In the genomic region with DNA sequence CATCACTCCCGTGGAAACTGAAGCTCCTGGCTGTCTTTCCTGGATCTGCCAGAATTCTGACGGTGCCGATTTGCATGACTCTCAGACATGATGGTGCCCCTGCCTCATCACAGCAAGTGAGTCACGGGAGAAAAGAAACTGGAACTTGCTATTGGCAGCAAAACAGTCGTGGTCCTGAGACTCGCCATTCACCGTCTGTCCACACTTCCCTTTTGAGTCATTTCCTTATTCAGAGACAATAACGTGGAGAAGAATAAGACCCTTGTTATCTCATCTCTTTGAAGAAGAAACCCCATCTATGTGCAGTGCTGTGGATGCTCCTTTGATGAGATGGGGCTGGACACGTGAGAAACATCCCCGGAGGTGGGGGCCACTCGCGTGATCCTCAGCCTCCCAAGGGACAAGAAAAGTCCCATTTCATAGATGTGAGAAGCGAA, we compare ENCODE assay signal across 8 cellular contexts. TPM values are rescaled to one million over a fixed set of nuclear protein-coding genes. Genes with fewer than 3 reads are reported as not detected.
DNase-seq lines count a peak whose midpoint lies in the region; ATAC-seq and TF ChIP-seq lines count a peak whose summit lies in the region.

No MANE protein-coding gene starts in this region.

- WGBS in adrenal gland, 4 donors = 48 to 57% (median 54%) methylated on average over 13 of the region's 13 CpGs
- WGBS in smooth muscle cell (ENCODE audit: low lambda C conversion rate) = 35% methylated on average over 13 of the region's 13 CpGs
- 81 to 83% methylated on average over 13 of the region's 13 CpGs for WGBS in testis, 2 donors

- peak overlapping the region; percentile 73 for H3K4me2 ChIP-seq in smooth muscle cell

- peak overlapping the region; percentile 58 for H2AFZ ChIP-seq in smooth muscle cell (ENCODE audit: low read depth)

- POLR2A ChIA-PET in CD8-positive, alpha-beta memory T cell (lab: Charles Lee) = no interaction called here

- peaks cover 29 to 37% (median 35%) of the 10 kb centered on the region in 3 donors for H3K4me1 Mint-ChIP-seq in CD8-positive, alpha-beta memory T cell

- TF ChIP-seq CTCF in adrenal gland (IDR thresholded peaks at IDR 0.05) = no peak
- TF ChIP-seq CTCF in smooth muscle cell (IDR thresholded peaks at IDR 0.05; ENCODE audit: borderline replicate concordance, insufficient read depth, poor library complexity, severe bottlenecking) = no peak
- no peak for TF ChIP-seq CTCF in testis (IDR thresholded peaks at IDR 0.05)

- H3K36me3 Mint-ChIP-seq in CD8-positive, alpha-beta memory T cell = peaks cover 0 to 1% (median 0%) of the 10 kb centered on the region in 3 donors

- intact Hi-C loops in adrenal gland (cut with DNase I) (no loop called here), testis (cut with DNase I; ENCODE audit: low total_unique reads) (no loop called here)

- H3K4me3 Mint-ChIP-seq in CD8-positive, alpha-beta memory T cell = peak overlapping the region; percentile 74 to 93 (median 81)

- H3K27ac Mint-ChIP-seq in CD8-positive, alpha-beta memory T cell = peak overlapping the region; percentile 2 to 93 (median 81)

- no peaks in the 10 kb centered on the region for H3K9me3 Mint-ChIP-seq in CD8-positive, alpha-beta memory T cell

- TF ChIP-seq POLR2A in adrenal gland (IDR thresholded peaks at IDR 0.05) = no peak
- no peak for TF ChIP-seq POLR2A in testis (IDR thresholded peaks at IDR 0.05)

- H3K36me3 ChIP-seq in CD8-positive, alpha-beta memory T cell (ENCODE audit: insufficient read depth, low read length) = no peaks in the 10 kb centered on the region
- H3K36me3 ChIP-seq in adrenal gland (replicated peaks in 1 of 2) (no peaks in the 10 kb centered on the region), smooth muscle cell (ENCODE audit: low read depth) (no peaks in the 10 kb centered on the region), testis (ENCODE audit: low read depth, missing control alignments) (no peaks in the 10 kb centered on the region)

- H4K20me1 ChIP-seq in smooth muscle cell (ENCODE audit: low read depth) = no peaks in the 10 kb centered on the region

- H3K27me3 ChIP-seq in CD8-positive, alpha-beta memory T cell (ENCODE audit: insufficient read depth, low read length, poor library complexity, severe bottlenecking) = no peaks in the 10 kb centered on the region
- H3K27me3 ChIP-seq in adrenal gland (no peaks in the 10 kb centered on the region), smooth muscle cell (ENCODE audit: low read depth) (no peaks in the 10 kb centered on the region), testis (no peaks in the 10 kb centered on the region)

- H3K79me2 ChIP-seq in smooth muscle cell (ENCODE audit: low read depth) = no peaks in the 10 kb centered on the region

- peak overlapping the region; percentile 35 for H3K27ac ChIP-seq in CD8-positive, alpha-beta memory T cell (ENCODE audit: low read depth, low read length)
- H3K27ac ChIP-seq in adrenal gland (no peak overlapping the region), smooth muscle cell (ENCODE audit: low read depth) (peak overlapping the region; percentile 78), testis (no peak overlapping the region)

- H3K9me3 ChIP-seq in CD8-positive, alpha-beta memory T cell (ENCODE audit: low read length) = no peaks in the 10 kb centered on the region
- H3K9me3 ChIP-seq in adrenal gland (replicated peaks in 1 of 3) (no peaks in the 10 kb centered on the region), smooth muscle cell (replicated peaks; ENCODE audit: low read depth) (no peaks in the 10 kb centered on the region), testis (no peaks in the 10 kb centered on the region)

- DNase-seq in CD8-positive, alpha-beta memory T cell = peak in 2 of 5 donors; percentile 10 to 16
- DNase-seq in adrenal gland (peak in 6 of 7 donors; percentile 21 to 62 (median 26)), smooth muscle cell (lab: John Stamatoyannopoulos, UW; ENCODE audit: unreplicated experiment) (no peak), SW 1271 (lab: John Stamatoyannopoulos, UW) (no peak), testis (no peak), NCI-H2029 treated with DMSO at 0.1 percent for 48 hours (lab: John Stamatoyannopoulos, UW) (no peak)

- H3K4me3 ChIP-seq in CD8-positive, alpha-beta memory T cell (ENCODE audit: low read length) = peak overlapping the region; percentile 48
- no peak overlapping the region for H3K4me3 ChIP-seq in adrenal gland
- peak overlapping the region; percentile 25 for H3K4me3 ChIP-seq in smooth muscle cell
- no peak overlapping the region for H3K4me3 ChIP-seq in testis

- no peaks in the 10 kb centered on the region for H3F3A ChIP-seq in smooth muscle cell (ENCODE audit: low read depth)

- H3K9ac ChIP-seq in smooth muscle cell (ENCODE audit: low read depth) = peak overlapping the region; percentile 56

- CTCF ChIA-PET in CD8-positive, alpha-beta memory T cell (lab: Charles Lee) = no interaction called here

- peaks cover 2 to 3% of the 10 kb centered on the region in 2 donors for H3K27me3 Mint-ChIP-seq in CD8-positive, alpha-beta memory T cell

- ATAC-seq in GM19328 (IDR thresholded peaks at IDR 0.05; ENCODE audit: unreplicated experiment) = peak; percentile 42
- ATAC-seq in HG03439 (IDR thresholded peaks at IDR 0.05; ENCODE audit: unreplicated experiment) = peak; percentile 48

- no peaks in the 10 kb centered on the region for H3K4me1 ChIP-seq in CD8-positive, alpha-beta memory T cell (ENCODE audit: insufficient read depth, low read length)
- no peaks in the 10 kb centered on the region for H3K4me1 ChIP-seq in adrenal gland (replicated peaks in 1 of 2)
- H3K4me1 ChIP-seq in smooth muscle cell (ENCODE audit: low read depth) = no peaks in the 10 kb centered on the region
- no peaks in the 10 kb centered on the region for H3K4me1 ChIP-seq in testis

RNA-seq across cellular contexts. Expression of gene GPR31, which starts 4.2 kb away (rescaled TPM):
- not detected for total RNA-seq in CD8-positive, alpha-beta memory T cell
- polyA plus RNA-seq in CD8-positive, alpha-beta memory T cell = not detected
- total RNA-seq in adrenal gland = not detected
- not detected for polyA plus RNA-seq in adrenal gland
- not detected in 2 replicates for total RNA-seq in smooth muscle cell
- not detected in 2 replicates for polyA plus RNA-seq in smooth muscle cell
- under 1 TPM; 0.19 to 0.71 TPM for total RNA-seq in testis
- polyA plus RNA-seq in testis (ENCODE audit: insufficient read depth, low read depth, low replicate concordance) = 0.20 TPM

RNA-seq across cellular contexts. Expression of gene CCR6, which starts 30.6 kb away (rescaled TPM):
- 1 to 10 TPM; 3.5 to 3.9 TPM for total RNA-seq in CD8-positive, alpha-beta memory T cell
- polyA plus RNA-seq in CD8-positive, alpha-beta memory T cell = 47.3 TPM
- total RNA-seq in adrenal gland = not detected
- polyA plus RNA-seq in adrenal gland = not detected
- not detected in 2 replicates for total RNA-seq in smooth muscle cell
- 0.41 TPM in 1 of 2 replicates, not detected in the other for polyA plus RNA-seq in smooth muscle cell
- total RNA-seq in testis = under 1 TPM in 1 of 2 donors, not detected in 1; 0.87 TPM
- polyA plus RNA-seq in testis (ENCODE audit: insufficient read depth, low read depth, low replicate concordance) = 5.3 TPM

Comparison
In these comparisons a context has a peak if more than half of its experiments do, and no peak if none do; other contexts are left out.
1. DNase-seq: peak in adrenal gland (6 of 7); none in smooth muscle cell (single experiment), SW 1271 (0 of 2), testis (single experiment) and NCI-H2029 treated with DMSO at 0.1 percent for 48 hours (single experiment).
2. H3K27ac ChIP-seq: peak in CD8-positive, alpha-beta memory T cell (single experiment) and smooth muscle cell (single experiment); none in adrenal gland (0 of 5) and testis (0 of 2).
3. H3K4me3 ChIP-seq: peak in CD8-positive, alpha-beta memory T cell (single experiment) and smooth muscle cell (single experiment); none in adrenal gland (0 of 4) and testis (0 of 2).